2 cellular contexts compared by ENCODE assay signal in genomic region chr6:136959471-136959891, GRCh38.
A peak's percentile ranks its signal among the peaks of the same experiment; 100 is the strongest.
TF ChIP-seq lines count a peak whose summit lies in the region.

No MANE protein-coding gene starts in this region.

TF ChIP-seq in GM23338, 12 proteins besides CTCF, POLR2A, EP300 and RAD21:
- TF ChIP-seq ZNF462 (CRISPR knock-in tag; IDR thresholded peaks at IDR 0.05), result no peak
- TF ChIP-seq ZNF331 (CRISPR knock-in tag; IDR thresholded peaks at IDR 0.05; ENCODE audit: low read depth), result no peak
- TF ChIP-seq ETS1 (IDR thresholded peaks at IDR 0.05), result no peak
- TF ChIP-seq EZH2phosphoT487 (IDR thresholded peaks at IDR 0.05; ENCODE audit: unreplicated experiment), result no peak
- TF ChIP-seq POLR2AphosphoS5 (IDR thresholded peaks at IDR 0.05; ENCODE audit: low read depth), result no peak
- TF ChIP-seq NANOG (IDR thresholded peaks at IDR 0.05; ENCODE audit: borderline replicate concordance), result no peak

TF ChIP-seq in K562, 482 proteins besides CTCF, POLR2A, EP300 and RAD21 (continued from another document):
- peak; percentile 75 for TF ChIP-seq L3MBTL2 (IDR thresholded peaks at IDR 0.05)
- no peak for TF ChIP-seq RCOR1 (IDR thresholded peaks at IDR 0.05; ENCODE audit: borderline replicate concordance in 1 of 2, low read depth in 2 of 2, low read length in 2 of 2)
- peak; percentile 59 for TF ChIP-seq MAX (CRISPR knock-in tag; IDR thresholded peaks at IDR 0.05)
- TF ChIP-seq ELK1 (CRISPR knock-in tag; IDR thresholded peaks at IDR 0.05), result no peak
- no peak for TF ChIP-seq ZSCAN29 (IDR thresholded peaks at IDR 0.05)
- TF ChIP-seq NBN (IDR thresholded peaks at IDR 0.05; ENCODE audit: low read depth), result no peak
- 0 out of 2 replicates have a peak, but pooled peaks have one; percentile 52 for TF ChIP-seq NR2C2 (CRISPR knock-in tag; IDR thresholded peaks at IDR 0.05)
- no peak for TF ChIP-seq NR2C2 (tag; IDR thresholded peaks at IDR 0.05)
- TF ChIP-seq E2F6 (IDR thresholded peaks at IDR 0.05; ENCODE audit: borderline replicate concordance in 1 of 2, extremely low read depth in 1 of 2, insufficient read depth in 1 of 2, insufficient read length in 1 of 2, low read depth in 1 of 2, low read length in 1 of 2, poor library complexity in 1 of 2, severe bottlenecking in 1 of 2), result peak in 1 of 2 experiments; percentile 79
